In genomic region chr2:17822452-17823117, GRCh38 we compare ENCODE assay signal across 10 cellular contexts. TPM values are rescaled to one million over a fixed set of nuclear protein-coding genes. Genes with fewer than 3 reads are reported as not detected.
DNase-seq lines count a peak whose midpoint lies in the region; ATAC-seq and TF ChIP-seq lines count a peak whose summit lies in the region.
"Had no signal": no experiment of that assay in that cellular context is flagged by ENCODE, and none has a peak within 500 bp of the region (broad histone marks: within the 10 kb centered on the region; RNA-seq: fewer than 3 reads in every experiment).

No MANE protein-coding gene starts in this region.

- peaks cover 0 to 4% of the 10 kb centered on the region in 2 experiments; a peak in 3 of 5 replicates for H3K9me3 Mint-ChIP-seq in H9
- H3K9me3 Mint-ChIP-seq in CD8-positive, alpha-beta memory T cell = no peaks in the 10 kb centered on the region

- H2BK15ac ChIP-seq in H9 (ENCODE audit: low read depth, low read length) = no peak overlapping the region

- H3K79me1 ChIP-seq in H9 (ENCODE audit: insufficient read depth, low read depth, low read length, poor library complexity, severe bottlenecking) = no peaks in the 10 kb centered on the region

- peaks cover 42% of the 10 kb centered on the region for H3K27me3 Mint-ChIP-seq in H9 (ENCODE audit: low read depth)
- H3K27me3 Mint-ChIP-seq in CD8-positive, alpha-beta memory T cell = peaks cover 8 to 40% of the 10 kb centered on the region in 2 donors

- H3K27ac ChIP-seq in cardiac muscle cell (peak overlapping the region; percentile 88), H9 (ENCODE audit: insufficient read length, low read depth, low read length) (no peak overlapping the region)
- no peak overlapping the region for H3K27ac ChIP-seq in CD8-positive, alpha-beta memory T cell (ENCODE audit: low read depth, low read length)

- no peak overlapping the region for H3K4me3 Mint-ChIP-seq in H9
- H3K4me3 Mint-ChIP-seq in CD8-positive, alpha-beta memory T cell = no peak overlapping the region

- H3K9me3 ChIP-seq in BE2C (no peaks in the 10 kb centered on the region), cardiac muscle cell (ENCODE audit: low read depth) (no peaks in the 10 kb centered on the region), H9 (ENCODE audit: control insufficient read depth, low read depth, low read length) (no peaks in the 10 kb centered on the region)
- no peaks in the 10 kb centered on the region for H3K9me3 ChIP-seq in CD8-positive, alpha-beta memory T cell (ENCODE audit: low read length)

- H3K18ac ChIP-seq in H9 (ENCODE audit: insufficient read length, low read depth, low read length) = no peak overlapping the region

- H3K4me3 ChIP-seq in BE2C (ENCODE audit: low read depth, low read length) (peak overlapping the region; percentile 25), cardiac muscle cell (no peak overlapping the region)
- no peak overlapping the region for H3K4me3 ChIP-seq in CD8-positive, alpha-beta memory T cell (ENCODE audit: low read length)

- no peak overlapping the region for H2BK5ac ChIP-seq in H9 (ENCODE audit: insufficient read length, low read length)

- H4K20me1 ChIP-seq in H9 (ENCODE audit: control insufficient read depth, insufficient read depth, insufficient read length) = no peaks in the 10 kb centered on the region

- no peak overlapping the region for H4K5ac ChIP-seq in H9 (ENCODE audit: insufficient read length, low read depth, low read length)

- no peak overlapping the region for H2BK120ac ChIP-seq in H9 (ENCODE audit: low read depth, low read length, poor library complexity, severe bottlenecking)

- no CpG with 5 or more reads among the region's 4 CpGs for WGBS in H9 (ENCODE audit: extremely low coverage, insufficient read length, low lambda C conversion rate)

- no peak overlapping the region for H3K23ac ChIP-seq in H9 (ENCODE audit: insufficient read length, low read depth, low read length)

- H2BK12ac ChIP-seq in H9 (ENCODE audit: insufficient read length, low read depth, low read length) = no peak overlapping the region

- no peak overlapping the region for H3K14ac ChIP-seq in H9 (ENCODE audit: insufficient read depth, low read length)

- H3K56ac ChIP-seq in H9 (ENCODE audit: insufficient read length, low read depth, low read length) = no peak overlapping the region

- ATAC-seq in GM19397 (IDR thresholded peaks at IDR 0.05; ENCODE audit: unreplicated experiment) (peak; percentile 56), HG03025 (IDR thresholded peaks at IDR 0.05; ENCODE audit: low FRiP score, unreplicated experiment) (peak; percentile 32)

- peaks cover 32% of the 10 kb centered on the region in 2 experiments for H3K4me1 Mint-ChIP-seq in H9
- H3K4me1 Mint-ChIP-seq in CD8-positive, alpha-beta memory T cell = no peaks in the 10 kb centered on the region

- H3K27ac Mint-ChIP-seq in H9 = no peak overlapping the region
- H3K27ac Mint-ChIP-seq in CD8-positive, alpha-beta memory T cell = no peak overlapping the region

- CTCF ChIA-PET in CD8-positive, alpha-beta memory T cell (lab: Charles Lee) = no interaction called here

- H3K4me1 ChIP-seq in BE2C = peaks cover 31% of the 10 kb centered on the region
- peaks cover 16% of the 10 kb centered on the region for H3K4me1 ChIP-seq in cardiac muscle cell (ENCODE audit: low read depth)
- H3K4me1 ChIP-seq in H9 (ENCODE audit: insufficient read depth, low read length) = peaks cover 3% of the 10 kb centered on the region; the same call in 1 of the 2 replicates
- no peaks in the 10 kb centered on the region for H3K4me1 ChIP-seq in CD8-positive, alpha-beta memory T cell (ENCODE audit: insufficient read depth, low read length)

- POLR2A ChIA-PET in CD8-positive, alpha-beta memory T cell (lab: Charles Lee) = no interaction called here

- no peak overlapping the region for H2AFZ ChIP-seq in H9 (ENCODE audit: low read length)

- H3K9ac ChIP-seq in H9 (ENCODE audit: extremely low read depth, insufficient read length, low read length) = no peak overlapping the region

- no peak overlapping the region for H2BK20ac ChIP-seq in H9 (ENCODE audit: low read depth, low read length, poor library complexity, severe bottlenecking)

- H3K79me2 ChIP-seq in H9 (ENCODE audit: insufficient read depth, low read length) = no peaks in the 10 kb centered on the region

- no peaks in the 10 kb centered on the region for H3K23me2 ChIP-seq in H9 (ENCODE audit: insufficient read length, low read depth, low read length, poor library complexity, severe bottlenecking)

- H3K36me3 ChIP-seq in BE2C = no peaks in the 10 kb centered on the region
- H3K36me3 ChIP-seq in cardiac muscle cell = no peaks in the 10 kb centered on the region
- no peaks in the 10 kb centered on the region for H3K36me3 ChIP-seq in CD8-positive, alpha-beta memory T cell (ENCODE audit: insufficient read depth, low read length)

- H3K4me2 ChIP-seq in H9 (ENCODE audit: insufficient read depth, insufficient read length, low read length) = no peak overlapping the region

- no peak overlapping the region for H4K91ac ChIP-seq in H9 (ENCODE audit: insufficient read length, low read depth, low read length)

- no peak overlapping the region for H4K8ac ChIP-seq in H9 (replicated peaks; ENCODE audit: insufficient read length, low read depth, low read length)

- H3T11ph ChIP-seq in H9 (ENCODE audit: low read length) = no peak overlapping the region

- no peak overlapping the region for H3K4ac ChIP-seq in H9 (ENCODE audit: low read depth, low read length)

- no peak overlapping the region for H2AK5ac ChIP-seq in H9 (ENCODE audit: insufficient read length, low read length)

- TF ChIP-seq CTCF in BE2C (IDR thresholded peaks at IDR 0.05; ENCODE audit: low read depth, low read length) = no peak
- TF ChIP-seq CTCF in cardiac muscle cell (IDR thresholded peaks at IDR 0.05; ENCODE audit: low read depth, low read length) = no peak
- no peak for TF ChIP-seq CTCF in H9 (conservative IDR thresholded peaks at IDR 0.05)

- peak; percentile 65 for DNase-seq in BE2C
- DNase-seq in cardiac muscle cell (ENCODE audit: low read depth in 1 of 2, low spot score in 1 of 2) = peak in 1 of 2 donors; percentile 33
- no peak for DNase-seq in activated effector memory CD4-positive, alpha-beta T cell treated with anti-CD3 and anti-CD28 coated beads, Interleukin-2, amount 50 U/mL, for 16 hours
- DNase-seq in H9 = no peak
- no peak for DNase-seq in AG20443 (ENCODE audit: low spot score)
- no peak for DNase-seq in CD8-positive, alpha-beta memory T cell
- DNase-seq: activated T-cell treated with anti-CD3 and anti-CD28 coated beads, Interleukin-2, amount 50 U/mL, for 1 hour had no signal

- H3K36me3 Mint-ChIP-seq in H9 (ENCODE audit: insufficient read depth in 1 of 3, low read depth in 3 of 3) = peaks cover 0 to 4% (median 0%) of the 10 kb centered on the region in 3 experiments; a peak in 1 of 7 replicates
- no peaks in the 10 kb centered on the region for H3K36me3 Mint-ChIP-seq in CD8-positive, alpha-beta memory T cell

- H3K27me3 ChIP-seq in BE2C (no peaks in the 10 kb centered on the region), cardiac muscle cell (no peaks in the 10 kb centered on the region), H9 (ENCODE audit: insufficient read depth, low read length) (no peaks in the 10 kb centered on the region)
- no peaks in the 10 kb centered on the region for H3K27me3 ChIP-seq in CD8-positive, alpha-beta memory T cell (ENCODE audit: insufficient read depth, low read length, poor library complexity, severe bottlenecking)

RNA-seq across cellular contexts. Expression of gene MSGN1, which starts 6.3 kb away (rescaled TPM):
- not detected for polyA plus RNA-seq in BE2C (2012; ENCODE audit: insufficient read depth, insufficient read length, low read depth)
- total RNA-seq in cardiac muscle cell (not detected in 2 replicates), H9 (2021) (not detected in 2 replicates)
- polyA plus RNA-seq in cardiac muscle cell = not detected in 2 replicates
- total RNA-seq in CD8-positive, alpha-beta memory T cell = not detected
- polyA plus RNA-seq in CD8-positive, alpha-beta memory T cell = not detected
- total RNA-seq: posterior vena cava had no signal

RNA-seq across cellular contexts. Expression of gene KCNS3, which starts 55.9 kb away (rescaled TPM):
- polyA plus RNA-seq in BE2C (2012; ENCODE audit: insufficient read depth, insufficient read length, low read depth) = not detected
- total RNA-seq in cardiac muscle cell (10.5 and 13.1 TPM in 2 replicates), H9 (2021) (7.2 and 8.0 TPM in 2 replicates)
- polyA plus RNA-seq in cardiac muscle cell = 3.7 and 9.0 TPM in 2 replicates
- total RNA-seq in CD8-positive, alpha-beta memory T cell = not detected
- polyA plus RNA-seq in CD8-positive, alpha-beta memory T cell = not detected
